Comparison of ENCODE assay signal across 8 cellular contexts in the genomic region with DNA sequence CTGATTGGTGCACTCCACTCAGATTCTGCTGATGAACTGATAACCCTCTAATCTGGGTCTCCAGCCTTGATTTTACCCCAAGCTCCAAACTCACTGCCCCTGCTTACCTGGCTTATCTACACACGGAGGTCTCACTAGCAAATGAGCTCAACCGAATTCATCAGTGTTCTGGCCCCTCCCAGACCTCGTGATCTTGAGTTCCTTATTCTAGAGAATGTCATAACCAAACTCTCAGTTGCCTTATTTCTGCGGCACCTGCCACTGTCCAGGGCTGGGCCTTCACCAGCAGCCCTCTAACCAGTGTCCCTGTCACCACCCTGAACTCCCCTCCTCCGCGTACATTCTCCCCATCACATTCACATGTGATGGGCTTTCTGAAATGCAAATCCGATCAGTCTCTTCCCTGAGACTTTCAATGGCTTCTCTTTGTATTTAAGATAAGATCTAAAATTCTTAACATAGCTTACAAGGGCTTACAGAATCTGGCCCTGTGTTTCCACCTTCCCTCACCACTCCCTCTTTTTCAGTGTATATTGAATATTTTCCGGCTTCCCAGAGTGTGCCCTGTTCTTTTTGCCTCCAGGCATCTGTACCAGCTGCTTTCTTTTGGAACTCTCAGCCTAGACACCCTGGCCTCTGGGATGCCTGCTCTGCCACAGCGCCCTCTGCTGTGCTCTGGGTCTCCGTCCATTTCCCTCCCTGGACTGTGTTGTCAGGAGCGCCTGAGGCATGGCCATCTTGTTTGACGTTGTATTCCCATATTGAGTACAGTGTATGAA. TPM values are rescaled to one million over a fixed set of nuclear protein-coding genes. Genes with fewer than 3 reads are reported as not detected.
DNase-seq lines count a peak whose midpoint lies in the region; ATAC-seq and TF ChIP-seq lines count a peak whose summit lies in the region.

No MANE protein-coding gene starts in this region.

- peaks cover 0 to 3% of the 10 kb centered on the region in 2 donors for H3K9me3 Mint-ChIP-seq in stimulated activated naive B cell treated with anti-CD40 and anti-IgM and Interleukin-4, amounts not matched to agents 10 μg/mL and 1 μg/mL and 100 μg/mL, for 72 hours

- peak; percentile 32 for DNase-seq in UCSD-AML1 (lab: John Stamatoyannopoulos, UW; ENCODE audit: unreplicated experiment)
- peak; percentile 43 for DNase-seq in cerebellar cortex (ENCODE audit: low spot score)
- peak; percentile 9 to 10 for DNase-seq in lung microvascular endothelial cell (ENCODE audit: low read depth in 2 of 2)
- peak; percentile 18 for DNase-seq in stimulated activated naive B cell treated with anti-CD40 and anti-IgM and Interleukin-4, amounts not matched to agents 10 μg/mL and 1 μg/mL and 100 μg/mL, for 72 hours
- DNase-seq in NOMO-1 treated with DMSO at 0.1 percent for 48 hours (lab: John Stamatoyannopoulos, UW; ENCODE audit: unreplicated experiment) = no peak

- peak overlapping the region; percentile 90 for H3K27ac Mint-ChIP-seq in stimulated activated naive B cell treated with anti-CD40 and anti-IgM and Interleukin-4, amounts not matched to agents 10 μg/mL and 1 μg/mL and 100 μg/mL, for 72 hours

- H3K36me3 ChIP-seq in HUES48 (ENCODE audit: control insufficient read depth, insufficient read depth, low read length) = 0 out of 2 replicates have a peak, but pooled peaks cover 1% of the 10 kb centered on the region

- H3K4me3 ChIP-seq in HUES48 (ENCODE audit: low read depth, low read length) = 0 out of 2 replicates have a peak overlapping the region, but pooled peaks have one; percentile 11

- no peak overlapping the region for H3K9ac ChIP-seq in HUES48 (ENCODE audit: low read depth, low read length)

- no peaks in the 10 kb centered on the region for H3K9me3 ChIP-seq in HUES48 (ENCODE audit: control insufficient read depth, insufficient read depth, low read length)

- peak overlapping the region; percentile 33 for H3K27ac ChIP-seq in HUES48 (ENCODE audit: low read depth, low read length)

- peak; percentile 38 for TF ChIP-seq CTCF in GM12801 (IDR thresholded peaks at IDR 0.05; ENCODE audit: extremely low read depth, insufficient read length)

- H3K4me3 Mint-ChIP-seq in stimulated activated naive B cell treated with anti-CD40 and anti-IgM and Interleukin-4, amounts not matched to agents 10 μg/mL and 1 μg/mL and 100 μg/mL, for 72 hours = peak overlapping the region in 1 of 2 donors; percentile 41

- no peaks in the 10 kb centered on the region for H3K27me3 ChIP-seq in HUES48 (ENCODE audit: control insufficient read depth, insufficient read depth, low read length)

- peak; percentile 47 for ATAC-seq in GM21528 (IDR thresholded peaks at IDR 0.05; ENCODE audit: low FRiP score, unreplicated experiment)
- ATAC-seq in stimulated activated naive B cell treated with anti-CD40 and anti-IgM and Interleukin-4, amounts not matched to agents 10 μg/mL and 1 μg/mL and 100 μg/mL, for 72 hours (replicated peaks) = peak; percentile 36 to 38

- peaks cover 18 to 26% of the 10 kb centered on the region in 2 donors for H3K36me3 Mint-ChIP-seq in stimulated activated naive B cell treated with anti-CD40 and anti-IgM and Interleukin-4, amounts not matched to agents 10 μg/mL and 1 μg/mL and 100 μg/mL, for 72 hours

- H3K4me1 ChIP-seq in HUES48 (ENCODE audit: control insufficient read depth, insufficient read depth, low read length) = peaks cover 44% of the 10 kb centered on the region

- H3K4me1 Mint-ChIP-seq in stimulated activated naive B cell treated with anti-CD40 and anti-IgM and Interleukin-4, amounts not matched to agents 10 μg/mL and 1 μg/mL and 100 μg/mL, for 72 hours = peaks cover 24 to 32% of the 10 kb centered on the region in 2 donors

- H3K27me3 Mint-ChIP-seq in stimulated activated naive B cell treated with anti-CD40 and anti-IgM and Interleukin-4, amounts not matched to agents 10 μg/mL and 1 μg/mL and 100 μg/mL, for 72 hours = no peaks in the 10 kb centered on the region

RNA-seq across cellular contexts. Expression of a gene that starts 31.1 kb away (rescaled TPM):
- 20.3 and 46.4 TPM in 2 replicates for total RNA-seq in lung microvascular endothelial cell
